ENCODE assay signal across 8 cellular contexts in the genomic region with DNA sequence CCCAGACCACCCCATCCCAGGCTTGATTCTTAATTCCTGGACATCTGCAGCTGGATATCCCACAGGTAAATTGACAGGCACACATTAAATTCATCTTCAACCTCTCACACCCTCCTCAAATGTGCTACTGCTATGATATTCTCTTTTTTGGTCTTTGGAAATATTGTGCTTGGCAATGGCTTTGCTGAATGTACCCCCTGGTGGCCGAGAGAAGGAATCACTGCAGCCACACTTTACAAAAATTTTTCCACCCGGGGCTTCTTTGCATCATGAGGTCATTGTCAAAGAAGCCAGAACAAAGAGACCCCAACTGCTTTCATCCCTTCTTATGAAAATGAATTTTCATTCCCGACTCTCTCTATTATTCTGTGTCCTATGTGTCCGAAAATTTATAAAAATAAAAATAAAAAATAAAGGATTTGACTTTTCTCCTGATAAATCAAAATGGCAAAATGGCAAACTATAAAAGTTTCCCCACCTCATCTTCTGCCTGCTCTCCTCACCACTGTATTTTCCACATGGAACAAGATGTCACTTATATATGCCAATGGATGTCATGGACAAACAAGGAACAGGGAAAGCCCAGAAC. TPM values are rescaled to one million over a fixed set of nuclear protein-coding genes. Genes with fewer than 3 reads are reported as not detected.
DNase-seq lines count a peak whose midpoint lies in the region; ATAC-seq, FAIRE-seq and TF ChIP-seq lines count a peak whose summit lies in the region.

No MANE protein-coding gene starts in this region.

- no peak overlapping the region for H3K9ac ChIP-seq in HepG2 (ENCODE audit: insufficient read depth, low read depth, low read length)

- DNase-seq in Calu3, result peak; percentile 22
- DNase-seq in astrocyte of the hippocampus (ENCODE audit: low read depth, low spot score), result peak; percentile 57
- DNase-seq in HepG2 (ENCODE audit: low spot score), result peak; percentile 16
- no peak for DNase-seq in activated naive CD4-positive, alpha-beta T cell treated with Interleukin-2 at 50 U/mL for 16 hours

- no peak overlapping the region for H2AFZ ChIP-seq in HepG2 (ENCODE audit: low read length)

- intact Hi-C loops in Calu3 (cut with micrococcal nuclease; ENCODE audit: unreplicated experiment), result loop anchor here (1.0 kb wide), 2 partner anchors 175 to 590 kb away; a partner anchor contains a TSS
- intact Hi-C loops in HepG2 (cut with micrococcal nuclease; ENCODE audit: unreplicated experiment), result loop anchor here (1.0 to 2.0 kb wide), 2 partner anchors 336 to 590 kb away; no protein-coding TSS in a partner anchor

- H3K4me1 ChIP-seq in HepG2 (ENCODE audit: insufficient read depth, low read length), result peaks cover 8% of the 10 kb centered on the region; the same call in 1 of the 2 replicates

- BruUV-seq in Calu3 (replicated peaks; lab: Mats Ljungman, UMichigan), result no TSS peak
- no TSS peak for BruUV-seq in HepG2 (replicated peaks; lab: Mats Ljungman, UMichigan)

- CTCF ChIA-PET in Calu3 (lab: Charles Lee) (no interaction called here), HepG2 (lab: Yijun Ruan, JAX; ENCODE audit: low intra/inter-chr PET ratio, low total read pairs) (interaction anchor here (1.4 to 1.6 kb wide), 2 partner anchors 116 to 590 kb away, joined by 5 to 7 read pairs; no protein-coding TSS in a partner anchor)

- peaks cover 25% of the 10 kb centered on the region for H3K27me3 Mint-ChIP-seq in Calu3 (ENCODE audit: unreplicated experiment)

- in situ Hi-C loops in HepG2 (cut with HindIII; ENCODE audit: extremely low pct_ligation_motif_present, low pct_unique_long_range_greater_than_20kb), result loop anchor here (25.0 kb wide), 1 partner anchor 326 kb away; no protein-coding TSS in a partner anchor

- ATAC-seq in GM19351 (IDR thresholded peaks at IDR 0.05; ENCODE audit: unreplicated experiment), result peak; percentile 78
- ATAC-seq in HepG2, result peak; percentile 38; the same call in 2 of the 3 replicates
- no peak for ATAC-seq in GM18858 (IDR thresholded peaks at IDR 0.05; ENCODE audit: unreplicated experiment)
- ATAC-seq in GM21717 (IDR thresholded peaks at IDR 0.05; ENCODE audit: unreplicated experiment), result no peak

- TF ChIP-seq POLR2A in HepG2 (IDR thresholded peaks at IDR 0.05; ENCODE audit: insufficient read depth in 1 of 2, low read depth in 2 of 2, low read length in 2 of 2), result no peak

- H3K27ac ChIP-seq in HepG2 (ENCODE audit: extremely low read length, insufficient read depth, low read length), result no peak overlapping the region

- peaks cover 7% of the 10 kb centered on the region for H3K4me1 Mint-ChIP-seq in Calu3 (ENCODE audit: low read depth, unreplicated experiment)

- H3K27me3 ChIP-seq in HepG2 (ENCODE audit: control insufficient read depth in 1 of 2, insufficient read depth in 2 of 2, low read length in 2 of 2), result peaks cover 0 to 25% of the 10 kb centered on the region in 2 experiments; a peak in 2 of 5 replicates

- H3K4me3 ChIP-seq in HepG2 (replicated peaks in 1 of 3; ENCODE audit: insufficient read depth in 1 of 3, low read depth in 2 of 3, low read length in 3 of 3), result no peak overlapping the region

- H3K4me2 ChIP-seq in HepG2 (ENCODE audit: low read depth, low read length), result no peak overlapping the region

- 0% methylated on average over 4 of the region's 4 CpGs for WGBS in HepG2 (ENCODE audit: low lambda C conversion rate)

- no peaks in the 10 kb centered on the region for H3K9me3 Mint-ChIP-seq in Calu3 (ENCODE audit: low read depth, unreplicated experiment)

- POLR2A ChIA-PET in HepG2 (lab: Yijun Ruan, JAX), result no interaction called here

- peak; percentile 80 for TF ChIP-seq CTCF in Calu3 (IDR thresholded peaks at IDR 0.05; ENCODE audit: unreplicated experiment)
- TF ChIP-seq CTCF in LNCAP (IDR thresholded peaks at IDR 0.05), result peak; percentile 81
- peak; percentile 64 for TF ChIP-seq CTCF in HepG2 (CRISPR knock-in tag; IDR thresholded peaks at IDR 0.05)

- TF ChIP-seq EP300 in HepG2 (IDR thresholded peaks at IDR 0.05; ENCODE audit: low read depth in 2 of 2, low read length in 2 of 2), result no peak
- no peak for TF ChIP-seq EP300 in HepG2 (CRISPR knock-in tag; IDR thresholded peaks at IDR 0.05; ENCODE audit: borderline replicate concordance)

- H3K9me3 ChIP-seq in HepG2 (ENCODE audit: low read length), result no peaks in the 10 kb centered on the region

- FAIRE-seq in HepG2 (lab: Jason Lieb, UNC), result no peak

- no peaks in the 10 kb centered on the region for H4K20me1 ChIP-seq in HepG2 (ENCODE audit: insufficient read depth, low read length)

- no peak overlapping the region for H3K27ac Mint-ChIP-seq in Calu3 (ENCODE audit: unreplicated experiment)

- no peaks in the 10 kb centered on the region for H3K36me3 Mint-ChIP-seq in Calu3 (ENCODE audit: insufficient read depth, unreplicated experiment)

- no peak overlapping the region for H3K4me3 Mint-ChIP-seq in Calu3 (ENCODE audit: low read depth, unreplicated experiment)

- no peaks in the 10 kb centered on the region for H3K36me3 ChIP-seq in HepG2 (replicated peaks in 1 of 2; ENCODE audit: control insufficient read depth in 1 of 2, insufficient read depth in 2 of 2, low read length in 2 of 2)

- no peak for TF ChIP-seq RAD21 in HepG2 (CRISPR knock-in tag; IDR thresholded peaks at IDR 0.05)

- H3K79me2 ChIP-seq in HepG2 (ENCODE audit: insufficient read depth, low read length), result no peaks in the 10 kb centered on the region

TF ChIP-seq in HepG2, 621 proteins besides CTCF, POLR2A, EP300 and RAD21 (continues in another document):
- TF ChIP-seq SMC3 (IDR thresholded peaks at IDR 0.05; ENCODE audit: low read length) (peak; percentile 63), PAX8 (CRISPR knock-in tag; IDR thresholded peaks at IDR 0.05; ENCODE audit: borderline replicate concordance) (no peak), ZNF382 (CRISPR knock-in tag; IDR thresholded peaks at IDR 0.05; ENCODE audit: borderline replicate concordance) (no peak), STAG1 (CRISPR knock-in tag; IDR thresholded peaks at IDR 0.05) (peak; percentile 63)
- TF ChIP-seq, protein P1, sequence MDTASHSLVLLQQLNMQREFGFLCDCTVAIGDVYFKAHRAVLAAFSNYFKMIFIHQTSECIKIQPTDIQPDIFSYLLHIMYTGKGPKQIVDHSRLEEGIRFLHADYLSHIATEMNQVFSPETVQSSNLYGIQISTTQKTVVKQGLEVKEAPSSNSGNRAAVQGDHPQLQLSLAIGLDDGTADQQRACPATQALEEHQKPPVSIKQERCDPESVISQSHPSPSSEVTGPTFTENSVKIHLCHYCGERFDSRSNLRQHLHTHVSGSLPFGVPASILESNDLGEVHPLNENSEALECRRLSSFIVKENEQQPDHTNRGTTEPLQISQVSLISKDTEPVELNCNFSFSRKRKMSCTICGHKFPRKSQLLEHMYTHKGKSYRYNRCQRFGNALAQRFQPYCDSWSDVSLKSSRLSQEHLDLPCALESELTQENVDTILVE (CRISPR knock-in tag; IDR thresholded peaks at IDR 0.05), result no peak

RNA-seq across cellular contexts. Expression of a gene that starts 15.0 kb away (rescaled TPM):
- total RNA-seq in Calu3 (2022), result 15.3 and 23.0 TPM in 2 replicates
- total RNA-seq in HepG2 (2016; rRNA removed; fragmentation: Illumina TruSeq; extraction: Trizol), result 0.51 and 0.53 TPM in 2 replicates
- 0.18 and 0.20 TPM in 2 replicates for total RNA-seq in HepG2 (2016; cell fraction: cytosol; rRNA removed; fragmentation: Illumina TruSeq; extraction: Trizol; ENCODE audit: low read depth)
- 0.24 and 0.88 TPM in 2 replicates for total RNA-seq in HepG2 (2016; cell fraction: insoluble cytoplasmic fraction; rRNA removed; fragmentation: Illumina TruSeq; extraction: Trizol)
- 0.46 and 0.76 TPM in 2 replicates for total RNA-seq in HepG2 (2016; cell fraction: membrane; rRNA removed; fragmentation: Illumina TruSeq; extraction: Trizol)
- total RNA-seq in HepG2 (2016; cell fraction: nucleus; rRNA removed; fragmentation: Illumina TruSeq; extraction: Trizol), result 0.60 and 1.4 TPM in 2 replicates
- 0.40 and 1.2 TPM in 2 replicates for polyA plus RNA-seq in HepG2 (2011; rRNA removed)
- polyA plus RNA-seq in HepG2 (2011; cell fraction: cytosol; rRNA removed), result 0.38 and 0.49 TPM in 2 replicates
- polyA plus RNA-seq in HepG2 (2011; cell fraction: nucleus; rRNA removed), result 0.42 and 1.2 TPM in 2 replicates
- polyA plus RNA-seq in HepG2 (2012), result 0.34 and 0.53 TPM in 2 replicates
- polyA plus RNA-seq in HepG2 (2016; cell fraction: cytosol; fragmentation: Illumina TruSeq; extraction: Trizol; ENCODE audit: low read depth), result 0.32 and 0.83 TPM in 2 replicates
- 0.39 and 1.1 TPM in 2 replicates for polyA plus RNA-seq in HepG2 (2016; cell fraction: insoluble cytoplasmic fraction; fragmentation: Illumina TruSeq; extraction: Trizol; ENCODE audit: low read depth)
- polyA plus RNA-seq in HepG2 (2016; cell fraction: membrane; fragmentation: Illumina TruSeq; extraction: Trizol; ENCODE audit: low read depth), result 0.48 TPM in 1 of 2 replicates, not detected in the other
- 0.70 and 0.84 TPM in 2 replicates for polyA plus RNA-seq in HepG2 (2016; cell fraction: nucleus; fragmentation: Illumina TruSeq; extraction: Trizol; ENCODE audit: insufficient read depth, low read depth)
- 0.44 TPM in 1 of 2 replicates, not detected in the other for polyA minus RNA-seq in HepG2 (2011; rRNA and poly(A)+ RNA removed; ENCODE audit: low replicate concordance)
- polyA minus RNA-seq in HepG2 (2011; cell fraction: cytosol; rRNA and poly(A)+ RNA removed), result 0.79 TPM in 1 of 2 replicates, not detected in the other
- under 0.01 and 0.25 TPM in 2 replicates for polyA minus RNA-seq in HepG2 (2011; cell fraction: nucleus; rRNA and poly(A)+ RNA removed)

RNA-seq across cellular contexts. Expression of a gene that starts 17.9 kb away (rescaled TPM):
- total RNA-seq in Calu3 (2022) (not detected in 2 replicates), HepG2 (2016; rRNA removed; fragmentation: Illumina TruSeq; extraction: Trizol) (not detected in 2 replicates)
- not detected in 2 replicates for total RNA-seq in HepG2 (2016; cell fraction: cytosol; rRNA removed; fragmentation: Illumina TruSeq; extraction: Trizol; ENCODE audit: low read depth)
- total RNA-seq in HepG2 (2016; cell fraction: insoluble cytoplasmic fraction; rRNA removed; fragmentation: Illumina TruSeq; extraction: Trizol), result not detected in 2 replicates
- not detected in 2 replicates for total RNA-seq in HepG2 (2016; cell fraction: membrane; rRNA removed; fragmentation: Illumina TruSeq; extraction: Trizol)
- total RNA-seq in HepG2 (2016; cell fraction: nucleus; rRNA removed; fragmentation: Illumina TruSeq; extraction: Trizol), result not detected in 2 replicates
- polyA plus RNA-seq in HepG2 (2011; rRNA removed), result not detected in 2 replicates
- not detected in 2 replicates for polyA plus RNA-seq in HepG2 (2011; cell fraction: cytosol; rRNA removed)
- not detected in 2 replicates for polyA plus RNA-seq in HepG2 (2011; cell fraction: nucleus; rRNA removed)
- not detected in 2 replicates for polyA plus RNA-seq in HepG2 (2012)
- not detected in 2 replicates for polyA plus RNA-seq in HepG2 (2016; cell fraction: cytosol; fragmentation: Illumina TruSeq; extraction: Trizol; ENCODE audit: low read depth)
- polyA plus RNA-seq in HepG2 (2016; cell fraction: insoluble cytoplasmic fraction; fragmentation: Illumina TruSeq; extraction: Trizol; ENCODE audit: low read depth), result not detected in 2 replicates
- polyA plus RNA-seq in HepG2 (2016; cell fraction: membrane; fragmentation: Illumina TruSeq; extraction: Trizol; ENCODE audit: low read depth), result not detected in 2 replicates
- not detected in 2 replicates for polyA plus RNA-seq in HepG2 (2016; cell fraction: nucleus; fragmentation: Illumina TruSeq; extraction: Trizol; ENCODE audit: insufficient read depth, low read depth)
- polyA minus RNA-seq in HepG2 (2011; rRNA and poly(A)+ RNA removed; ENCODE audit: low replicate concordance), result not detected in 2 replicates
- not detected in 2 replicates for polyA minus RNA-seq in HepG2 (2011; cell fraction: cytosol; rRNA and poly(A)+ RNA removed)
- polyA minus RNA-seq in HepG2 (2011; cell fraction: nucleus; rRNA and poly(A)+ RNA removed), result not detected in 2 replicates

Comparison
In these comparisons a context has a peak if more than half of its experiments do, and no peak if none do; other contexts are left out.
1. ATAC-seq: peak in GM19351 (single experiment) and HepG2 (single experiment); none in GM18858 (single experiment) and GM21717 (single experiment).
2. Peak in every context shown above with its lines, with median percentiles within 50 percentile points of each other: CTCF ChIP-seq.